8 cellular contexts compared by ENCODE assay signal in the genomic region with DNA sequence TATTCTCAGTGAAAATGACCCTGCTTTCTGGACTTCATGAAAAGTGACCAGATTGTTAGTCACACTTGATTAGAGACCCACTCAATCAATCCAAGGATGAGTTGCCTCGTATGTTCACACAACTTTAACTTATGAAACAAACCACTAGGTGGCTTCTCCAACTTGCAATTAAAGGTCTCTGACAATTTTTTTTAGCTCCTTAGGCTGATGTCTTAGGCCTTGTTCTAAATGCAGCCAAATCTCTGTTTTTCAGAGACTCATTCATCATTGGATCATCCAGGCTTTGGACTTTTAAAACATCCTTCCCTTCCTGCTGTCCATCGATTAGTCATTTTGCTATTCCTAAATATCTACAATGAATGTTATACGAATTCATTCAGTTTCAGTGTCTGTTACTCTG.
DNase-seq lines count a peak whose midpoint lies in the region; ATAC-seq and TF ChIP-seq lines count a peak whose summit lies in the region.

No MANE protein-coding gene starts in this region.

- TF ChIP-seq CTCF in RWPE1 (conservative IDR thresholded peaks at IDR 0.05; ENCODE audit: low read depth): peak; percentile 54

- no peak overlapping the region for H3K27ac ChIP-seq in RWPE1

- POLR2A ChIA-PET in RWPE1 (lab: Yijun Ruan, JAX; ENCODE audit: low non-redundant PET): no interaction called here

- H3K9me3 Mint-ChIP-seq in stimulated activated effector memory CD8-positive, alpha-beta T cell treated with anti-CD3 and anti-CD28 coated beads, Interleukin-12 subunit alpha, Interleukin-12 subunit beta, amount 100 ng/mL, for 72 hours: no peaks in the 10 kb centered on the region

- CTCF ChIA-PET in RWPE1 (lab: Yijun Ruan, JAX): interaction anchor here (0.6 to 1.3 kb wide), 11 partner anchors 39 to 456 kb away, joined by 3 to 6 read pairs (median 4); no protein-coding TSS in a partner anchor

- H3K27ac Mint-ChIP-seq in stimulated activated effector memory CD8-positive, alpha-beta T cell treated with anti-CD3 and anti-CD28 coated beads, Interleukin-12 subunit alpha, Interleukin-12 subunit beta, amount 100 ng/mL, for 72 hours: no peak overlapping the region

- no peak overlapping the region for H3K4me3 Mint-ChIP-seq in stimulated activated effector memory CD8-positive, alpha-beta T cell treated with anti-CD3 and anti-CD28 coated beads, Interleukin-12 subunit alpha, Interleukin-12 subunit beta, amount 100 ng/mL, for 72 hours

- H3K4me1 Mint-ChIP-seq in stimulated activated effector memory CD8-positive, alpha-beta T cell treated with anti-CD3 and anti-CD28 coated beads, Interleukin-12 subunit alpha, Interleukin-12 subunit beta, amount 100 ng/mL, for 72 hours: peaks cover 6% of the 10 kb centered on the region

- H3K36me3 Mint-ChIP-seq in stimulated activated effector memory CD8-positive, alpha-beta T cell treated with anti-CD3 and anti-CD28 coated beads, Interleukin-12 subunit alpha, Interleukin-12 subunit beta, amount 100 ng/mL, for 72 hours: peaks cover 23% of the 10 kb centered on the region

- ATAC-seq in GM19463 (IDR thresholded peaks at IDR 0.05; ENCODE audit: unreplicated experiment): peak; percentile 87
- peak; percentile 96 for ATAC-seq in HG03378 (IDR thresholded peaks at IDR 0.05; ENCODE audit: unreplicated experiment)
- ATAC-seq in stimulated activated effector memory CD8-positive, alpha-beta T cell treated with anti-CD3 and anti-CD28 coated beads, Interleukin-12 subunit alpha, Interleukin-12 subunit beta, amount 100 ng/mL, for 72 hours: peak; percentile 79

- peak; percentile 42 for DNase-seq in NCI-H2227 (lab: John Stamatoyannopoulos, UW; ENCODE audit: unreplicated experiment)
- no peak for DNase-seq in NCI-H2227 treated with DMSO at 0.1 percent for 48 hours (lab: John Stamatoyannopoulos, UW)
- DNase-seq in RWPE1 (ENCODE audit: low spot score): peak; percentile 42
- peak; percentile 71 for DNase-seq in fibroblast of peridontal ligament (ENCODE audit: extremely low read depth)
- DNase-seq in stimulated activated effector memory CD8-positive, alpha-beta T cell treated with anti-CD3 and anti-CD28 coated beads, Interleukin-12 subunit alpha, Interleukin-12 subunit beta, amount 100 ng/mL, for 72 hours (ENCODE audit: low spot score in 2 of 2): no peak
- DNase-seq in NCI-H226: no peak

Comparison
In these comparisons a context has a peak if more than half of its experiments do, and no peak if none do; other contexts are left out.
1. DNase-seq: peak in NCI-H2227 (single experiment), RWPE1 (single experiment) and fibroblast of peridontal ligament (single experiment); none in NCI-H2227 treated with DMSO at 0.1 percent for 48 hours (single experiment), stimulated activated effector memory CD8-positive, alpha-beta T cell treated with anti-CD3 and anti-CD28 coated beads, Interleukin-12 subunit alpha, Interleukin-12 subunit beta, amount 100 ng/mL, for 72 hours (0 of 2) and NCI-H226 (single experiment).
2. Peak in every context shown above with its lines, with median percentiles within 50 percentile points of each other: ATAC-seq.